Comparison of ENCODE assay signal across 29 cellular contexts in genomic region chr11:58027341-58027740, GRCh38. TPM values are rescaled to one million over a fixed set of nuclear protein-coding genes. Genes with fewer than 3 reads are reported as not detected.
DNase-seq lines count a peak whose midpoint lies in the region; ATAC-seq and TF ChIP-seq lines count a peak whose summit lies in the region.
"Had no signal": no experiment of that assay in that cellular context is flagged by ENCODE, and none has a peak within 500 bp of the region (broad histone marks: within the 10 kb centered on the region; RNA-seq: fewer than 3 reads in every experiment).

No MANE protein-coding gene starts in this region.

- H3K4me3 Mint-ChIP-seq in activated CD8-positive, alpha-beta T cell treated with anti-CD3 and anti-CD28 coated beads for 36 hours = no peak overlapping the region
- H3K4me3 Mint-ChIP-seq: activated CD8-positive, alpha-beta memory T cell treated with anti-CD3 and anti-CD28 coated beads, Interleukin-2, amount 10 ng/mL, durations not matched to agents 7 days and 5 days; activated T-helper 1 cell treated with anti-CD3 and anti-CD28 coated beads, Interleukin-12 subunit alpha, Interleukin-12 subunit beta, Interleukin-2, Interleukin-4 antibody, amounts not matched to agents 30 ng/mL and 10 ng/mL and 1 ng/mL, durations not matched to agents 14 hours and 24 hours and 36 hours; CD14-positive monocyte; H9 had no signal

- H3K9me3 ChIP-seq in mesenchymal stem cell (ENCODE audit: control insufficient read depth, low read length) (no peaks in the 10 kb centered on the region), upper lobe of right lung (no peaks in the 10 kb centered on the region)
- H3K9me3 ChIP-seq: esophagus muscularis mucosa, transverse colon had no signal

- H3K36me3 Mint-ChIP-seq in activated CD8-positive, alpha-beta T cell treated with anti-CD3 and anti-CD28 coated beads for 36 hours (ENCODE audit: low read depth) = no peaks in the 10 kb centered on the region
- H3K36me3 Mint-ChIP-seq: activated CD8-positive, alpha-beta memory T cell treated with anti-CD3 and anti-CD28 coated beads, Interleukin-2, amount 10 ng/mL, durations not matched to agents 7 days and 5 days; activated naive CD4-positive, alpha-beta T cell treated with anti-CD3 and anti-CD28 coated beads, Interleukin-2, amount 50 U/mL, for 72 hours; CD14-positive monocyte had no signal

- no peak overlapping the region for H2BK12ac ChIP-seq in mesenchymal stem cell (ENCODE audit: low read length in 2 of 2)

- peaks cover 3% of the 10 kb centered on the region for H3K27me3 Mint-ChIP-seq in activated CD8-positive, alpha-beta T cell treated with anti-CD3 and anti-CD28 coated beads for 36 hours
- H3K27me3 Mint-ChIP-seq: activated CD8-positive, alpha-beta memory T cell treated with anti-CD3 and anti-CD28 coated beads, Interleukin-2, amount 10 ng/mL, durations not matched to agents 7 days and 5 days had no signal

- TF ChIP-seq CTCF in astrocyte of the spinal cord (IDR thresholded peaks at IDR 0.05; ENCODE audit: low read depth, low read length) (no peak), upper lobe of right lung (IDR thresholded peaks at IDR 0.05) (no peak)
- TF ChIP-seq CTCF in activated CD8-positive, alpha-beta T cell treated with anti-CD3 and anti-CD28 coated beads for 36 hours (IDR thresholded peaks at IDR 0.05) = no peak

- H3K4me3 ChIP-seq in astrocyte of the spinal cord (ENCODE audit: low read depth, low read length) (no peak overlapping the region), mesenchymal stem cell (ENCODE audit: insufficient read depth in 1 of 2, low read depth in 1 of 2, low read length in 2 of 2) (no peak overlapping the region), upper lobe of right lung (no peak overlapping the region)
- H3K4me3 ChIP-seq: esophagus muscularis mucosa, transverse colon had no signal

- no peak overlapping the region for H4K91ac ChIP-seq in mesenchymal stem cell (ENCODE audit: low read length)

- H3K27me3 ChIP-seq in mesenchymal stem cell (ENCODE audit: control insufficient read depth in 1 of 2, insufficient read depth in 1 of 2, low read length in 2 of 2) = no peaks in the 10 kb centered on the region
- H3K27me3 ChIP-seq in upper lobe of right lung = no peaks in the 10 kb centered on the region
- H3K27me3 ChIP-seq: esophagus muscularis mucosa, transverse colon had no signal

- no peak overlapping the region for H3K4me2 ChIP-seq in mesenchymal stem cell (ENCODE audit: low read length, poor library complexity, severe bottlenecking)

- H3K9me3 Mint-ChIP-seq in activated CD8-positive, alpha-beta T cell treated with anti-CD3 and anti-CD28 coated beads for 36 hours = no peaks in the 10 kb centered on the region
- H3K9me3 Mint-ChIP-seq: activated T-helper 1 cell treated with anti-CD3 and anti-CD28 coated beads, Interleukin-12 subunit alpha, Interleukin-12 subunit beta, Interleukin-2, Interleukin-4 antibody, amounts not matched to agents 30 ng/mL and 10 ng/mL and 1 ng/mL, durations not matched to agents 14 hours and 24 hours and 36 hours; H9 had no signal

- no peak overlapping the region for H2BK15ac ChIP-seq in mesenchymal stem cell (ENCODE audit: low read depth, poor library complexity, severe bottlenecking)

- H3K4me1 ChIP-seq in mesenchymal stem cell (ENCODE audit: control insufficient read depth, insufficient read depth, low read depth, low read length) (peaks cover 5% of the 10 kb centered on the region), upper lobe of right lung (peaks cover 33% of the 10 kb centered on the region)

- H3K27ac Mint-ChIP-seq in activated CD8-positive, alpha-beta T cell treated with anti-CD3 and anti-CD28 coated beads for 36 hours = no peak overlapping the region
- H3K27ac Mint-ChIP-seq: activated CD8-positive, alpha-beta memory T cell treated with anti-CD3 and anti-CD28 coated beads, Interleukin-2, amount 10 ng/mL, durations not matched to agents 7 days and 5 days; activated naive CD4-positive, alpha-beta T cell treated with anti-CD3 and anti-CD28 coated beads, Interleukin-2, amount 50 U/mL, for 72 hours; activated T-helper 1 cell treated with anti-CD3 and anti-CD28 coated beads, Interleukin-12 subunit alpha, Interleukin-12 subunit beta, Interleukin-2, Interleukin-4 antibody, amounts not matched to agents 30 ng/mL and 10 ng/mL and 1 ng/mL, durations not matched to agents 14 hours and 24 hours and 36 hours; CD14-positive monocyte had no signal

- no peaks in the 10 kb centered on the region for H3K4me1 Mint-ChIP-seq in activated CD8-positive, alpha-beta T cell treated with anti-CD3 and anti-CD28 coated beads for 36 hours (ENCODE audit: low read depth)
- H3K4me1 Mint-ChIP-seq: activated CD8-positive, alpha-beta memory T cell treated with anti-CD3 and anti-CD28 coated beads, Interleukin-2, amount 10 ng/mL, durations not matched to agents 7 days and 5 days; CD14-positive monocyte; H9 had no signal

- no peak overlapping the region for H2AFZ ChIP-seq in mesenchymal stem cell (ENCODE audit: low read depth, low read length)

- H3K18ac ChIP-seq in mesenchymal stem cell (ENCODE audit: low read depth in 1 of 2, low read length in 2 of 2) = no peak overlapping the region

- no peak overlapping the region for H3K4ac ChIP-seq in mesenchymal stem cell (ENCODE audit: low read depth in 1 of 2, low read length in 2 of 2)

- no peaks in the 10 kb centered on the region for H3K36me3 ChIP-seq in mesenchymal stem cell (ENCODE audit: control insufficient read depth in 1 of 2, insufficient read depth in 2 of 2, low read depth in 1 of 2, low read length in 2 of 2)
- H3K36me3 ChIP-seq in upper lobe of right lung = no peaks in the 10 kb centered on the region
- H3K36me3 ChIP-seq: esophagus muscularis mucosa, transverse colon had no signal

- H3K27ac ChIP-seq in mesenchymal stem cell (ENCODE audit: low read length, poor library complexity, severe bottlenecking) = no peak overlapping the region
- no peak overlapping the region for H3K27ac ChIP-seq in upper lobe of right lung
- H3K27ac ChIP-seq: esophagus muscularis mucosa had no signal

- intact Hi-C loops in upper lobe of right lung (cut with DNase I) = no loop called here
- intact Hi-C loops in activated CD8-positive, alpha-beta T cell treated with anti-CD3 and anti-CD28 coated beads for 36 hours (cut with micrococcal nuclease) = no loop called here

- no peak overlapping the region for H4K8ac ChIP-seq in mesenchymal stem cell (ENCODE audit: low read length)

- no peak overlapping the region for H2AK5ac ChIP-seq in mesenchymal stem cell (ENCODE audit: low read length, severe bottlenecking)

- peak overlapping the region; percentile 60 for H3K9ac ChIP-seq in mesenchymal stem cell (ENCODE audit: low read length)

- CTCF ChIA-PET in activated CD8-positive, alpha-beta T cell treated with anti-CD3 and anti-CD28 coated beads for 36 hours (lab: Charles Lee) = no interaction called here

- H3K23ac ChIP-seq in mesenchymal stem cell (ENCODE audit: low read length in 2 of 2) = no peak overlapping the region

- WGBS in mesenchymal stem cell = 60% methylated on average over 1 of the region's 4 CpGs

- no peaks in the 10 kb centered on the region for H3K79me1 ChIP-seq in mesenchymal stem cell (replicated peaks; ENCODE audit: low read length, poor library complexity, severe bottlenecking)

- DNase-seq in AG08396 (ENCODE audit: low spot score) = peak; percentile 39
- DNase-seq in HCEC 1CT = peak; percentile 87
- peak; percentile 22 for DNase-seq in astrocyte of the spinal cord (ENCODE audit: low read depth, low spot score)
- peak; percentile 64 for DNase-seq in mesenchymal stem cell
- no peak for DNase-seq in NOMO-1 treated with DMSO at 0.1 percent for 48 hours (lab: John Stamatoyannopoulos, UW; ENCODE audit: unreplicated experiment)
- DNase-seq in upper lobe of right lung = no peak
- no peak for DNase-seq in activated CD8-positive, alpha-beta T cell treated with anti-CD3 and anti-CD28 coated beads for 36 hours
- no peak for DNase-seq in NCI-H2196 treated with DMSO at 0.1 percent for 48 hours (lab: John Stamatoyannopoulos, UW; ENCODE audit: unreplicated experiment)
- DNase-seq: activated CD4-positive, alpha-beta T cell treated with anti-CD3 and anti-CD28 coated beads for 4 hours; activated CD8-positive, alpha-beta memory T cell treated with anti-CD3 and anti-CD28 coated beads, Interleukin-2, amount 10 ng/mL, durations not matched to agents 7 days and 5 days; effector CD4-positive, alpha-beta T cell; H9; KBM-7; MV-4-11; NCI-H1694 treated with DMSO at 0.1 percent for 48 hours; NCI-H2171 treated with DMSO at 0.1 percent for 48 hours; NCI-H774; Right ventricle myocardium superior; stimulated activated CD4-positive, alpha-beta T cell treated with anti-CD3 and anti-CD28 coated beads, Interleukin-4, amount 100 ng/mL, for 24 hours; stimulated activated naive CD4-positive, alpha-beta T cell treated with Interleukin-2 at 50 U/mL for 16 hours; transverse colon had no signal

- H2BK120ac ChIP-seq in mesenchymal stem cell (ENCODE audit: low read depth, low read length) = no peak overlapping the region

- no peak overlapping the region for H3K14ac ChIP-seq in mesenchymal stem cell (ENCODE audit: low read length in 2 of 2)

- H2BK5ac ChIP-seq in mesenchymal stem cell (ENCODE audit: low read depth, low read length, poor library complexity, severe bottlenecking) = no peak overlapping the region

- no peak for ATAC-seq in upper lobe of right lung
- no peak for ATAC-seq in activated CD8-positive, alpha-beta T cell treated with anti-CD3 and anti-CD28 coated beads for 36 hours
- ATAC-seq: activated CD8-positive, alpha-beta memory T cell treated with anti-CD3 and anti-CD28 coated beads, Interleukin-2, amount 10 ng/mL, durations not matched to agents 7 days and 5 days; activated naive CD4-positive, alpha-beta T cell treated with anti-CD3 and anti-CD28 coated beads, Interleukin-2, amount 50 U/mL, for 72 hours had no signal

- POLR2A ChIA-PET in activated CD8-positive, alpha-beta T cell treated with anti-CD3 and anti-CD28 coated beads for 36 hours (lab: Charles Lee) = no interaction called here

- in situ Hi-C loops in astrocyte of the spinal cord (cut with HindIII; ENCODE audit: low sequenced_read_pairs) = no loop called here

RNA-seq across cellular contexts. Expression of gene OR6Q1, which starts 3.4 kb away (rescaled TPM):
- not detected for polyA plus RNA-seq in mesenchymal stem cell (2013, experiment 1 of 2)
- polyA plus RNA-seq in mesenchymal stem cell (2013, experiment 2 of 2) = not detected
- not detected for total RNA-seq in upper lobe of right lung
- not detected for total RNA-seq in activated CD8-positive, alpha-beta T cell treated with anti-CD3 and anti-CD28 coated beads for 36 hours
- total RNA-seq: A673; activated CD8-positive, alpha-beta memory T cell treated with anti-CD3 and anti-CD28 coated beads, Interleukin-2, amount 10 ng/mL, durations not matched to agents 7 days and 5 days; activated T-helper 1 cell treated with anti-CD3 and anti-CD28 coated beads, Interleukin-12 subunit alpha, Interleukin-12 subunit beta, Interleukin-2, Interleukin-4 antibody, amounts not matched to agents 30 ng/mL and 10 ng/mL and 1 ng/mL, durations not matched to agents 14 hours and 24 hours and 36 hours; chondrocyte; esophagus muscularis mucosa; H9; myocyte; OCI-LY7; Right ventricle myocardium superior; transverse colon had no signal
- polyA plus RNA-seq: CD14-positive monocyte had no signal

RNA-seq across cellular contexts. Expression of gene OR9Q1, which starts 3.7 kb away (rescaled TPM):
- polyA plus RNA-seq in mesenchymal stem cell (2013, experiment 1 of 2) = not detected
- polyA plus RNA-seq in mesenchymal stem cell (2013, experiment 2 of 2) = not detected
- total RNA-seq in upper lobe of right lung = not detected
- total RNA-seq in activated CD8-positive, alpha-beta T cell treated with anti-CD3 and anti-CD28 coated beads for 36 hours = not detected
- total RNA-seq: A673; activated CD8-positive, alpha-beta memory T cell treated with anti-CD3 and anti-CD28 coated beads, Interleukin-2, amount 10 ng/mL, durations not matched to agents 7 days and 5 days; activated naive CD4-positive, alpha-beta T cell treated with anti-CD3 and anti-CD28 coated beads, Interleukin-2, amount 50 U/mL, for 72 hours; activated T-helper 1 cell treated with anti-CD3 and anti-CD28 coated beads, Interleukin-12 subunit alpha, Interleukin-12 subunit beta, Interleukin-2, Interleukin-4 antibody, amounts not matched to agents 30 ng/mL and 10 ng/mL and 1 ng/mL, durations not matched to agents 14 hours and 24 hours and 36 hours; chondrocyte; esophagus muscularis mucosa; H9; myocyte; OCI-LY7; Right ventricle myocardium superior; transverse colon had no signal
- polyA plus RNA-seq: CD14-positive monocyte had no signal

Comparison
In these comparisons a context has a peak if more than half of its experiments do, and no peak if none do; other contexts are left out.
1. DNase-seq: peak in AG08396 (single experiment), HCEC 1CT (single experiment), astrocyte of the spinal cord (single experiment) and mesenchymal stem cell (single experiment); none in NOMO-1 treated with DMSO at 0.1 percent for 48 hours (single experiment), upper lobe of right lung (single experiment), activated CD8-positive, alpha-beta T cell treated with anti-CD3 and anti-CD28 coated beads for 36 hours (single experiment) and NCI-H2196 treated with DMSO at 0.1 percent for 48 hours (single experiment).